ENCODE assay signal across 1 cellular context in genomic region chr4:13627606-13628301, GRCh38.
TF ChIP-seq lines count a peak whose summit lies in the region.

TSS of gene BOD1L1 (minus strand) at chr4:13627725. CDS start at chr4:13627587, 138 bp downstream.

TF ChIP-seq in HepG2, 621 proteins besides CTCF, POLR2A, EP300 and RAD21 (continued from another document and continues in another):
- TF ChIP-seq THAP8 (CRISPR knock-in tag; IDR thresholded peaks at IDR 0.05; ENCODE audit: borderline replicate concordance) (peak; percentile 83; the same call in 1 of the 2 replicates), ZNF737 (CRISPR knock-in tag; IDR thresholded peaks at IDR 0.05; ENCODE audit: borderline replicate concordance) (0 out of 2 replicates have a peak, but pooled peaks have one; percentile 49), SP1 (IDR thresholded peaks at IDR 0.05) (no peak), SP1 (CRISPR knock-in tag; IDR thresholded peaks at IDR 0.05) (peak; percentile 63; the same call in 1 of the 2 replicates), ZNF160 (CRISPR knock-in tag; IDR thresholded peaks at IDR 0.05) (peak; percentile 82; the same call in 1 of the 2 replicates), ZFP36 (IDR thresholded peaks at IDR 0.05; ENCODE audit: borderline replicate concordance, low read depth, low read length, partially characterized antibody) (no peak), KDM3A (CRISPR knock-in tag; IDR thresholded peaks at IDR 0.05; ENCODE audit: low read depth) (peak; percentile 82), ZNF691 (CRISPR knock-in tag; IDR thresholded peaks at IDR 0.05; ENCODE audit: borderline replicate concordance, low read depth) (peak; percentile 42; the same call in 1 of the 2 replicates), POLR2AphosphoS5 (IDR thresholded peaks at IDR 0.05; ENCODE audit: low read depth, low read length) (peak; percentile 90), ZNF614 (CRISPR knock-in tag; IDR thresholded peaks at IDR 0.05; ENCODE audit: borderline replicate concordance) (0 out of 2 replicates have a peak, but pooled peaks have one; percentile 56), ZNF124 (CRISPR knock-in tag; IDR thresholded peaks at IDR 0.05) (peak; percentile 75; the same call in 1 of the 2 replicates), JARID2 (CRISPR knock-in tag; IDR thresholded peaks at IDR 0.05; ENCODE audit: insufficient replicate concordance) (no peak), ZNF451 (CRISPR knock-in tag; IDR thresholded peaks at IDR 0.05) (0 out of 2 replicates have a peak, but pooled peaks have one; percentile 27), CCDC6 (CRISPR knock-in tag; IDR thresholded peaks at IDR 0.05) (peak; percentile 88), NONO (IDR thresholded peaks at IDR 0.05) (no peak), NONO (CRISPR knock-in tag; conservative IDR thresholded peaks at IDR 0.05) (peak; percentile 93), EEA1 (CRISPR knock-in tag; IDR thresholded peaks at IDR 0.05; ENCODE audit: borderline replicate concordance) (no peak), ZNF607 (CRISPR knock-in tag; IDR thresholded peaks at IDR 0.05; ENCODE audit: borderline replicate concordance) (peak; percentile 89), ZNF530 (CRISPR knock-in tag; IDR thresholded peaks at IDR 0.05; ENCODE audit: low read depth) (no peak), ZNF20 (CRISPR knock-in tag; IDR thresholded peaks at IDR 0.05) (no peak), TARDBP (CRISPR knock-in tag; IDR thresholded peaks at IDR 0.05) (peak; percentile 80; the same call in 1 of the 2 replicates), ATAD3A (CRISPR knock-in tag; IDR thresholded peaks at IDR 0.05) (no peak), TEAD2 (CRISPR knock-in tag; IDR thresholded peaks at IDR 0.05) (no peak), MIER3 (CRISPR knock-in tag; IDR thresholded peaks at IDR 0.05; ENCODE audit: borderline replicate concordance) (0 out of 2 replicates have a peak, but pooled peaks have one; percentile 53), AFF4 (CRISPR knock-in tag; IDR thresholded peaks at IDR 0.05) (no peak), JUND (CRISPR knock-in tag; IDR thresholded peaks at IDR 0.05) (0 out of 2 replicates have a peak, but pooled peaks have one; percentile 36)
- TF ChIP-seq, protein P1, sequence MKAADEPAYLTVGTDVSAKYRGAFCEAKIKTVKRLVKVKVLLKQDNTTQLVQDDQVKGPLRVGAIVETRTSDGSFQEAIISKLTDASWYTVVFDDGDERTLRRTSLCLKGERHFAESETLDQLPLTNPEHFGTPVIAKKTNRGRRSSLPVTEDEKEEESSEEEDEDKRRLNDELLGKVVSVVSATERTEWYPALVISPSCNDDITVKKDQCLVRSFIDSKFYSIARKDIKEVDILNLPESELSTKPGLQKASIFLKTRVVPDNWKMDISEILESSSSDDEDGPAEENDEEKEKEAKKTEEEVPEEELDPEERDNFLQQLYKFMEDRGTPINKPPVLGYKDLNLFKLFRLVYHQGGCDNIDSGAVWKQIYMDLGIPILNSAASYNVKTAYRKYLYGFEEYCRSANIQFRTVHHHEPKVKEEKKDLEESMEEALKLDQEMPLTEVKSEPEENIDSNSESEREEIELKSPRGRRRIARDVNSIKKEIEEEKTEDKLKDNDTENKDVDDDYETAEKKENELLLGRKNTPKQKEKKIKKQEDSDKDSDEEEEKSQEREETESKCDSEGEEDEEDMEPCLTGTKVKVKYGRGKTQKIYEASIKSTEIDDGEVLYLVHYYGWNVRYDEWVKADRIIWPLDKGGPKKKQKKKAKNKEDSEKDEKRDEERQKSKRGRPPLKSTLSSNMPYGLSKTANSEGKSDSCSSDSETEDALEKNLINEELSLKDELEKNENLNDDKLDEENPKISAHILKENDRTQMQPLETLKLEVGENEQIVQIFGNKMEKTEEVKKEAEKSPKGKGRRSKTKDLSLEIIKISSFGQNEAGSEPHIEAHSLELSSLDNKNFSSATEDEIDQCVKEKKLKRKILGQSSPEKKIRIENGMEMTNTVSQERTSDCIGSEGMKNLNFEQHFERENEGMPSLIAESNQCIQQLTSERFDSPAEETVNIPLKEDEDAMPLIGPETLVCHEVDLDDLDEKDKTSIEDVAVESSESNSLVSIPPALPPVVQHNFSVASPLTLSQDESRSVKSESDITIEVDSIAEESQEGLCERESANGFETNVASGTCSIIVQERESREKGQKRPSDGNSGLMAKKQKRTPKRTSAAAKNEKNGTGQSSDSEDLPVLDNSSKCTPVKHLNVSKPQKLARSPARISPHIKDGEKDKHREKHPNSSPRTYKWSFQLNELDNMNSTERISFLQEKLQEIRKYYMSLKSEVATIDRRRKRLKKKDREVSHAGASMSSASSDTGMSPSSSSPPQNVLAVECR (CRISPR knock-in tag; IDR thresholded peaks at IDR 0.05; ENCODE audit: borderline replicate concordance): peak; percentile 96
- TF ChIP-seq, protein P2, sequence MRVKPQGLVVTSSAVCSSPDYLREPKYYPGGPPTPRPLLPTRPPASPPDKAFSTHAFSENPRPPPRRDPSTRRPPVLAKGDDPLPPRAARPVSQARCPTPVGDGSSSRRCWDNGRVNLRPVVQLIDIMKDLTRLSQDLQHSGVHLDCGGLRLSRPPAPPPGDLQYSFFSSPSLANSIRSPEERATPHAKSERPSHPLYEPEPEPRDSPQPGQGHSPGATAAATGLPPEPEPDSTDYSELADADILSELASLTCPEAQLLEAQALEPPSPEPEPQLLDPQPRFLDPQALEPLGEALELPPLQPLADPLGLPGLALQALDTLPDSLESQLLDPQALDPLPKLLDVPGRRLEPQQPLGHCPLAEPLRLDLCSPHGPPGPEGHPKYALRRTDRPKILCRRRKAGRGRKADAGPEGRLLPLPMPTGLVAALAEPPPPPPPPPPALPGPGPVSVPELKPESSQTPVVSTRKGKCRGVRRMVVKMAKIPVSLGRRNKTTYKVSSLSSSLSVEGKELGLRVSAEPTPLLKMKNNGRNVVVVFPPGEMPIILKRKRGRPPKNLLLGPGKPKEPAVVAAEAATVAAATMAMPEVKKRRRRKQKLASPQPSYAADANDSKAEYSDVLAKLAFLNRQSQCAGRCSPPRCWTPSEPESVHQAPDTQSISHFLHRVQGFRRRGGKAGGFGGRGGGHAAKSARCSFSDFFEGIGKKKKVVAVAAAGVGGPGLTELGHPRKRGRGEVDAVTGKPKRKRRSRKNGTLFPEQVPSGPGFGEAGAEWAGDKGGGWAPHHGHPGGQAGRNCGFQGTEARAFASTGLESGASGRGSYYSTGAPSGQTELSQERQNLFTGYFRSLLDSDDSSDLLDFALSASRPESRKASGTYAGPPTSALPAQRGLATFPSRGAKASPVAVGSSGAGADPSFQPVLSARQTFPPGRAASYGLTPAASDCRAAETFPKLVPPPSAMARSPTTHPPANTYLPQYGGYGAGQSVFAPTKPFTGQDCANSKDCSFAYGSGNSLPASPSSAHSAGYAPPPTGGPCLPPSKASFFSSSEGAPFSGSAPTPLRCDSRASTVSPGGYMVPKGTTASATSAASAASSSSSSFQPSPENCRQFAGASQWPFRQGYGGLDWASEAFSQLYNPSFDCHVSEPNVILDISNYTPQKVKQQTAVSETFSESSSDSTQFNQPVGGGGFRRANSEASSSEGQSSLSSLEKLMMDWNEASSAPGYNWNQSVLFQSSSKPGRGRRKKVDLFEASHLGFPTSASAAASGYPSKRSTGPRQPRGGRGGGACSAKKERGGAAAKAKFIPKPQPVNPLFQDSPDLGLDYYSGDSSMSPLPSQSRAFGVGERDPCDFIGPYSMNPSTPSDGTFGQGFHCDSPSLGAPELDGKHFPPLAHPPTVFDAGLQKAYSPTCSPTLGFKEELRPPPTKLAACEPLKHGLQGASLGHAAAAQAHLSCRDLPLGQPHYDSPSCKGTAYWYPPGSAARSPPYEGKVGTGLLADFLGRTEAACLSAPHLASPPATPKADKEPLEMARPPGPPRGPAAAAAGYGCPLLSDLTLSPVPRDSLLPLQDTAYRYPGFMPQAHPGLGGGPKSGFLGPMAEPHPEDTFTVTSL (CRISPR knock-in tag; IDR thresholded peaks at IDR 0.05; ENCODE audit: borderline replicate concordance): 0 out of 2 replicates have a peak, but pooled peaks have one; percentile 44
- TF ChIP-seq, protein P3, sequence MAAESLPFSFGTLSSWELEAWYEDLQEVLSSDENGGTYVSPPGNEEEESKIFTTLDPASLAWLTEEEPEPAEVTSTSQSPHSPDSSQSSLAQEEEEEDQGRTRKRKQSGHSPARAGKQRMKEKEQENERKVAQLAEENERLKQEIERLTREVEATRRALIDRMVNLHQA (CRISPR knock-in tag; IDR thresholded peaks at IDR 0.05): no peak
- TF ChIP-seq, protein P4, sequence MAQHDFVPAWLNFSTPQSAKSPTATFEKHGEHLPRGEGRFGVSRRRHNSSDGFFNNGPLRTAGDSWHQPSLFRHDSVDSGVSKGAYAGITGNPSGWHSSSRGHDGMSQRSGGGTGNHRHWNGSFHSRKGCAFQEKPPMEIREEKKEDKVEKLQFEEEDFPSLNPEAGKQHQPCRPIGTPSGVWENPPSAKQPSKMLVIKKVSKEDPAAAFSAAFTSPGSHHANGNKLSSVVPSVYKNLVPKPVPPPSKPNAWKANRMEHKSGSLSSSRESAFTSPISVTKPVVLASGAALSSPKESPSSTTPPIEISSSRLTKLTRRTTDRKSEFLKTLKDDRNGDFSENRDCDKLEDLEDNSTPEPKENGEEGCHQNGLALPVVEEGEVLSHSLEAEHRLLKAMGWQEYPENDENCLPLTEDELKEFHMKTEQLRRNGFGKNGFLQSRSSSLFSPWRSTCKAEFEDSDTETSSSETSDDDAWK (CRISPR knock-in tag; IDR thresholded peaks at IDR 0.05): no peak
- TF ChIP-seq, protein P5, sequence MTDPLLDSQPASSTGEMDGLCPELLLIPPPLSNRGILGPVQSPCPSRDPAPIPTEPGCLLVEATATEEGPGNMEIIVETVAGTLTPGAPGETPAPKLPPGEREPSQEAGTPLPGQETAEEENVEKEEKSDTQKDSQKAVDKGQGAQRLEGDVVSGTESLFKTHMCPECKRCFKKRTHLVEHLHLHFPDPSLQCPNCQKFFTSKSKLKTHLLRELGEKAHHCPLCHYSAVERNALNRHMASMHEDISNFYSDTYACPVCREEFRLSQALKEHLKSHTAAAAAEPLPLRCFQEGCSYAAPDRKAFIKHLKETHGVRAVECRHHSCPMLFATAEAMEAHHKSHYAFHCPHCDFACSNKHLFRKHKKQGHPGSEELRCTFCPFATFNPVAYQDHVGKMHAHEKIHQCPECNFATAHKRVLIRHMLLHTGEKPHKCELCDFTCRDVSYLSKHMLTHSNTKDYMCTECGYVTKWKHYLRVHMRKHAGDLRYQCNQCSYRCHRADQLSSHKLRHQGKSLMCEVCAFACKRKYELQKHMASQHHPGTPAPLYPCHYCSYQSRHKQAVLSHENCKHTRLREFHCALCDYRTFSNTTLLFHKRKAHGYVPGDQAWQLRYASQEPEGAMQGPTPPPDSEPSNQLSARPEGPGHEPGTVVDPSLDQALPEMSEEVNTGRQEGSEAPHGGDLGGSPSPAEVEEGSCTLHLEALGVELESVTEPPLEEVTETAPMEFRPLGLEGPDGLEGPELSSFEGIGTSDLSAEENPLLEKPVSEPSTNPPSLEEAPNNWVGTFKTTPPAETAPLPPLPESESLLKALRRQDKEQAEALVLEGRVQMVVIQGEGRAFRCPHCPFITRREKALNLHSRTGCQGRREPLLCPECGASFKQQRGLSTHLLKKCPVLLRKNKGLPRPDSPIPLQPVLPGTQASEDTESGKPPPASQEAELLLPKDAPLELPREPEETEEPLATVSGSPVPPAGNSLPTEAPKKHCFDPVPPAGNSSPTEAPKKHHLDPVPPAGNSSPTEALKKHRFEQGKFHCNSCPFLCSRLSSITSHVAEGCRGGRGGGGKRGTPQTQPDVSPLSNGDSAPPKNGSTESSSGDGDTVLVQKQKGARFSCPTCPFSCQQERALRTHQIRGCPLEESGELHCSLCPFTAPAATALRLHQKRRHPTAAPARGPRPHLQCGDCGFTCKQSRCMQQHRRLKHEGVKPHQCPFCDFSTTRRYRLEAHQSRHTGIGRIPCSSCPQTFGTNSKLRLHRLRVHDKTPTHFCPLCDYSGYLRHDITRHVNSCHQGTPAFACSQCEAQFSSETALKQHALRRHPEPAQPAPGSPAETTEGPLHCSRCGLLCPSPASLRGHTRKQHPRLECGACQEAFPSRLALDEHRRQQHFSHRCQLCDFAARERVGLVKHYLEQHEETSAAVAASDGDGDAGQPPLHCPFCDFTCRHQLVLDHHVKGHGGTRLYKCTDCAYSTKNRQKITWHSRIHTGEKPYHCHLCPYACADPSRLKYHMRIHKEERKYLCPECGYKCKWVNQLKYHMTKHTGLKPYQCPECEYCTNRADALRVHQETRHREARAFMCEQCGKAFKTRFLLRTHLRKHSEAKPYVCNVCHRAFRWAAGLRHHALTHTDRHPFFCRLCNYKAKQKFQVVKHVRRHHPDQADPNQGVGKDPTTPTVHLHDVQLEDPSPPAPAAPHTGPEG (CRISPR knock-in tag; IDR thresholded peaks at IDR 0.05): peak; percentile 38; the same call in 1 of the 2 replicates
